9 cellular contexts compared by ENCODE assay signal in genomic region chrX:70033348-70033747, GRCh38. TPM values are rescaled to one million over a fixed set of nuclear protein-coding genes. Genes with fewer than 3 reads are reported as not detected.
DNase-seq lines count a peak whose midpoint lies in the region; ATAC-seq and TF ChIP-seq lines count a peak whose summit lies in the region.
"Had no signal": no experiment of that assay in that cellular context is flagged by ENCODE, and none has a peak within 500 bp of the region (broad histone marks: within the 10 kb centered on the region; RNA-seq: fewer than 3 reads in every experiment).

No MANE protein-coding gene starts in this region.

- CTCF ChIA-PET in CD8-positive, alpha-beta T cell (lab: Charles Lee) = interaction anchor here (0.6 kb wide), 1 partner anchor 111 kb away, joined by 3 read pairs; no protein-coding TSS in a partner anchor

- no peaks in the 10 kb centered on the region for H3K9me3 Mint-ChIP-seq in CD8-positive, alpha-beta T cell

- H3K9me3 ChIP-seq in CD8-positive, alpha-beta T cell (ENCODE audit: low read length) = no peaks in the 10 kb centered on the region
- no peaks in the 10 kb centered on the region for H3K9me3 ChIP-seq in heart left ventricle

- peak in 2 of 7 experiments; percentile 6 to 10 for DNase-seq in CD8-positive, alpha-beta T cell
- DNase-seq in heart left ventricle (no peak), SHP77 treated with DMSO at 0.1 percent for 48 hours (lab: John Stamatoyannopoulos, UW) (no peak)
- DNase-seq in stimulated activated CD8-positive, alpha-beta memory T cell treated with anti-CD3 and anti-CD28 coated beads, Interleukin-4, amount 100 ng/mL, for 48 hours = peak; percentile 62
- DNase-seq: naive B cell had no signal

- WGBS in heart left ventricle, 4 donors = 53 to 71% (median 65%) methylated on average over 8 of the region's 8 CpGs

- H3K36me3 ChIP-seq in CD8-positive, alpha-beta T cell (ENCODE audit: insufficient read depth, low read length) = no peaks in the 10 kb centered on the region
- H3K36me3 ChIP-seq in heart left ventricle = no peaks in the 10 kb centered on the region

- ATAC-seq in CD8-positive, alpha-beta T cell = peak; percentile 44
- ATAC-seq in GM18499 (IDR thresholded peaks at IDR 0.05; ENCODE audit: insufficient read depth, unreplicated experiment) (peak; percentile 59), HG03521 (IDR thresholded peaks at IDR 0.05; ENCODE audit: unreplicated experiment) (peak; percentile 63), heart left ventricle (no peak), HG03045 (IDR thresholded peaks at IDR 0.05; ENCODE audit: unreplicated experiment) (no peak)

- no peak overlapping the region for H3K27ac ChIP-seq in CD8-positive, alpha-beta T cell (ENCODE audit: low read depth, low read length)
- H3K27ac ChIP-seq in heart left ventricle = no peak overlapping the region

- H3K4me1 Mint-ChIP-seq in CD8-positive, alpha-beta T cell (ENCODE audit: low read depth) = peaks cover 7% of the 10 kb centered on the region

- H3K4me1 ChIP-seq in CD8-positive, alpha-beta T cell (ENCODE audit: insufficient read depth, low read length) = peaks cover 22% of the 10 kb centered on the region
- H3K4me1 ChIP-seq in heart left ventricle = peaks cover 0 to 6% (median 0%) of the 10 kb centered on the region in 12 donors

- TF ChIP-seq CTCF in CD8-positive, alpha-beta T cell (IDR thresholded peaks at IDR 0.05) = no peak
- TF ChIP-seq CTCF in WI38 (IDR thresholded peaks at IDR 0.05; ENCODE audit: low read depth, low read length) (peak; percentile 41; the same call in 1 of the 2 replicates), heart left ventricle (IDR thresholded peaks at IDR 0.05) (peak; percentile 26 to 54 (median 42))

- no peak overlapping the region for H3K4me3 ChIP-seq in CD8-positive, alpha-beta T cell (ENCODE audit: low read depth, low read length)
- no peak overlapping the region for H3K4me3 ChIP-seq in WI38 (ENCODE audit: low read depth, low read length)
- H3K4me3 ChIP-seq in heart left ventricle = no peak overlapping the region

- intact Hi-C loops in CD8-positive, alpha-beta T cell (cut with DNase I, micrococcal nuclease) = loop anchor here in 1 of 2 experiments (2.0 kb wide), 1 partner anchor 99 kb away; the partner anchor contains the start of gene IGBP1
- intact Hi-C loops in heart left ventricle (cut with DNase I) = loop anchor here (1.0 to 10.0 kb wide), 9 partner anchors 63 to 609 kb away; partner anchors contain the start of gene EDA (in 5 of the 10)

- no peak overlapping the region for H3K27ac Mint-ChIP-seq in CD8-positive, alpha-beta T cell
- H3K27ac Mint-ChIP-seq: naive B cell had no signal

- H3K4me3 Mint-ChIP-seq in CD8-positive, alpha-beta T cell = no peak overlapping the region
- H3K4me3 Mint-ChIP-seq: naive B cell had no signal

- no peak for TF ChIP-seq POLR2A in heart left ventricle (IDR thresholded peaks at IDR 0.05)

- no peaks in the 10 kb centered on the region for H3K27me3 ChIP-seq in CD8-positive, alpha-beta T cell (ENCODE audit: insufficient read depth, low read length)
- H3K27me3 ChIP-seq in heart left ventricle = peaks cover 0 to 22% (median 0%) of the 10 kb centered on the region in 9 donors

- POLR2A ChIA-PET in CD8-positive, alpha-beta T cell (lab: Charles Lee) = no interaction called here

- no peaks in the 10 kb centered on the region for H3K27me3 Mint-ChIP-seq in CD8-positive, alpha-beta T cell (ENCODE audit: low read depth)

- no peaks in the 10 kb centered on the region for H3K36me3 Mint-ChIP-seq in CD8-positive, alpha-beta T cell
- H3K36me3 Mint-ChIP-seq: naive B cell had no signal

RNA-seq across cellular contexts. Expression of gene AWAT2, which starts 16.4 kb away (rescaled TPM):
- total RNA-seq in CD8-positive, alpha-beta T cell = not detected
- total RNA-seq in heart left ventricle = not detected
- polyA plus RNA-seq in heart left ventricle = not detected

RNA-seq across cellular contexts. Expression of gene OTUD6A, which starts 28.9 kb away (rescaled TPM):
- total RNA-seq in CD8-positive, alpha-beta T cell = not detected
- not detected for total RNA-seq in heart left ventricle
- not detected for polyA plus RNA-seq in heart left ventricle

Comparison
In these comparisons a context has a peak if more than half of its experiments do, and no peak if none do; other contexts are left out.
1. ATAC-seq: peak in CD8-positive, alpha-beta T cell (single experiment), GM18499 (single experiment) and HG03521 (single experiment); none in heart left ventricle (0 of 4) and HG03045 (single experiment).